Comparison of ENCODE assay signal across 20 cellular contexts in genomic region chr15:89810837-89811236, GRCh38. TPM values are rescaled to one million over a fixed set of nuclear protein-coding genes. Genes with fewer than 3 reads are reported as not detected.
"Had no signal": no experiment of that assay in that cellular context is flagged by ENCODE, and none has a peak within 500 bp of the region (broad histone marks: within the 10 kb centered on the region; RNA-seq: fewer than 3 reads in every experiment).

No MANE protein-coding gene starts in this region.

- H3K4me3 Mint-ChIP-seq: activated CD4-positive, alpha-beta T cell treated with anti-CD3 and anti-CD28 coated beads for 36 hours; activated CD8-positive, alpha-beta T cell treated with anti-CD3 and anti-CD28 coated beads, Interleukin-2, amount 10 ng/mL, durations not matched to agents 7 days and 5 days; activated T-helper 1 cell treated with anti-CD3 and anti-CD28 coated beads, Interleukin-12 subunit alpha, Interleukin-12 subunit beta, Interleukin-2, Interleukin-4 antibody, amounts not matched to agents 30 ng/mL and 10 ng/mL and 1 ng/mL, durations not matched to agents 14 hours and 24 hours and 36 hours; naive B cell; T-cell had no signal

- H3K27ac Mint-ChIP-seq: activated CD4-positive, alpha-beta T cell treated with anti-CD3 and anti-CD28 coated beads for 36 hours; activated CD8-positive, alpha-beta T cell treated with anti-CD3 and anti-CD28 coated beads, Interleukin-2, amount 10 ng/mL, durations not matched to agents 7 days and 5 days; activated T-helper 1 cell treated with anti-CD3 and anti-CD28 coated beads, Interleukin-12 subunit alpha, Interleukin-12 subunit beta, Interleukin-2, Interleukin-4 antibody, amounts not matched to agents 30 ng/mL and 10 ng/mL and 1 ng/mL, durations not matched to agents 14 hours and 24 hours and 36 hours; T-cell had no signal

- H3K4me2 ChIP-seq: hepatocyte had no signal

- H3K36me3 ChIP-seq: adrenal gland had no signal

- H2AFZ ChIP-seq: hepatocyte had no signal

- DNase-seq: activated CD4-positive, alpha-beta T cell treated with anti-CD3 and anti-CD28 coated beads for 36 hours; activated CD8-positive, alpha-beta memory T cell treated with anti-CD3 and anti-CD28 coated beads, Interleukin-2, amount 50 U/mL, for 48 hours; activated CD8-positive, alpha-beta T cell treated with anti-CD3 and anti-CD28 coated beads, Interleukin-2, amount 10 ng/mL, durations not matched to agents 7 days and 5 days; activated naive CD4-positive, alpha-beta T cell treated with Interleukin-2 at 50 U/mL for 16 hours; central memory CD4-positive, alpha-beta T cell; cortex of kidney; effector memory CD4-positive, alpha-beta T cell; midbrain; naive B cell; occipital lobe; stimulated activated CD4-positive, alpha-beta T cell treated with anti-CD3 and anti-CD28 coated beads, Interleukin-12 subunit alpha, Interleukin-12 subunit beta, amount 100 ng/mL, for 4 hours; stimulated activated naive CD4-positive, alpha-beta T cell; T-cell; T1000 had no signal

- H3K36me3 Mint-ChIP-seq: T-cell had no signal

- H3K27ac ChIP-seq: adrenal gland, epithelial cell of prostate, hepatocyte, psoas muscle had no signal

- H3K4me1 ChIP-seq: psoas muscle had no signal

- H3K4me3 ChIP-seq: adrenal gland, hepatocyte, psoas muscle had no signal

- H3K9me3 Mint-ChIP-seq: T-cell had no signal

- H3K9me3 ChIP-seq: adrenal gland, psoas muscle had no signal

RNA-seq across cellular contexts. Expression of gene MESP2, which starts 34.7 kb away (rescaled TPM):
- total RNA-seq: activated CD8-positive, alpha-beta T cell treated with anti-CD3 and anti-CD28 coated beads, Interleukin-2, amount 10 ng/mL, durations not matched to agents 7 days and 5 days; occipital lobe; T-cell; temporal lobe had no signal
- polyA plus RNA-seq: hepatocyte had no signal
